Comparison of ENCODE assay signal across 3 cellular contexts in genomic region chr6:136863752-136864151, GRCh38.
TF ChIP-seq lines count a peak whose summit lies in the region.

No MANE protein-coding gene starts in this region.

TF ChIP-seq in SK-N-SH, 30 proteins besides CTCF, POLR2A, EP300 and RAD21 (continued from another document and continues in another):
- TF ChIP-seq SIN3A (IDR thresholded peaks at IDR 0.05; ENCODE audit: borderline replicate concordance, low read depth, low read length) = no peak
- no peak for TF ChIP-seq FOXM1 (IDR thresholded peaks at IDR 0.05; ENCODE audit: low read depth)
- no peak for TF ChIP-seq TEAD4 (IDR thresholded peaks at IDR 0.05; ENCODE audit: borderline replicate concordance, insufficient read depth)
- no peak for TF ChIP-seq YY1 (IDR thresholded peaks at IDR 0.05; ENCODE audit: low read depth)
- TF ChIP-seq ELF1 (IDR thresholded peaks at IDR 0.05) = no peak
- no peak for TF ChIP-seq PBX3 (IDR thresholded peaks at IDR 0.05)
- no peak for TF ChIP-seq CHD2 (IDR thresholded peaks at IDR 0.05; ENCODE audit: low read length, partially characterized antibody)
- no peak for TF ChIP-seq FOSL2 (IDR thresholded peaks at IDR 0.05; ENCODE audit: borderline replicate concordance, low read depth)
- TF ChIP-seq FOXJ3 (CRISPR knock-in tag; IDR thresholded peaks at IDR 0.05) = no peak
- TF ChIP-seq NFIC (IDR thresholded peaks at IDR 0.05; ENCODE audit: borderline replicate concordance) = no peak
- TF ChIP-seq GABPA (IDR thresholded peaks at IDR 0.05; ENCODE audit: low read depth) = no peak
- no peak for TF ChIP-seq REST (IDR thresholded peaks at IDR 0.05; ENCODE audit: low read depth, low read length)
- no peak for TF ChIP-seq SMC3 (IDR thresholded peaks at IDR 0.05; ENCODE audit: low read depth, low read length)
- TF ChIP-seq ZBTB33 (IDR thresholded peaks at IDR 0.05; ENCODE audit: borderline replicate concordance, low read depth) = no peak
- TF ChIP-seq RFX5 (IDR thresholded peaks at IDR 0.05; ENCODE audit: low read length) = no peak
- TF ChIP-seq GATA2 (CRISPR knock-in tag; IDR thresholded peaks at IDR 0.05) = no peak

TF ChIP-seq in SK-N-SH treated with all-trans-retinoic acid at 6 μM for 48 hours, 23 proteins besides CTCF, POLR2A, EP300 and RAD21 (continued from another document):
- TF ChIP-seq ZFP30 (CRISPR knock-in tag; IDR thresholded peaks at IDR 0.05) (no peak), ZNF70 (CRISPR knock-in tag; IDR thresholded peaks at IDR 0.05) (no peak), RARB (CRISPR knock-in tag; IDR thresholded peaks at IDR 0.05) (no peak), TOX (CRISPR knock-in tag; IDR thresholded peaks at IDR 0.05; ENCODE audit: borderline replicate concordance) (no peak), PATZ1 (CRISPR knock-in tag; IDR thresholded peaks at IDR 0.05; ENCODE audit: borderline replicate concordance) (no peak), ARNTL (CRISPR knock-in tag; IDR thresholded peaks at IDR 0.05; ENCODE audit: borderline replicate concordance, low read depth) (no peak), ZFP3 (CRISPR knock-in tag; IDR thresholded peaks at IDR 0.05) (no peak), ZC3H10 (CRISPR knock-in tag; IDR thresholded peaks at IDR 0.05) (no peak), GLIS3 (CRISPR knock-in tag; IDR thresholded peaks at IDR 0.05) (no peak), CSRNP3 (CRISPR knock-in tag; IDR thresholded peaks at IDR 0.05) (no peak), TSHZ2 (CRISPR knock-in tag; IDR thresholded peaks at IDR 0.05) (no peak), CSDC2 (CRISPR knock-in tag; IDR thresholded peaks at IDR 0.05) (no peak), SNAI2 (CRISPR knock-in tag; IDR thresholded peaks at IDR 0.05) (no peak), BACH2 (CRISPR knock-in tag; IDR thresholded peaks at IDR 0.05; ENCODE audit: borderline replicate concordance) (no peak), TCF4 (CRISPR knock-in tag; IDR thresholded peaks at IDR 0.05; ENCODE audit: borderline replicate concordance) (no peak), ZNF8 (CRISPR knock-in tag; IDR thresholded peaks at IDR 0.05) (no peak)
TF ChIP-seq in SK-N-SH treated with all-trans-retinoic acid at 6 μM for 48 hours: peak in this region for 0.

TF ChIP-seq in HCT116, 20 proteins besides CTCF, POLR2A, EP300 and RAD21 (continued from another document):
- no peak for TF ChIP-seq ZBTB33 (IDR thresholded peaks at IDR 0.05; ENCODE audit: extremely low read depth, insufficient replicate concordance, low read length)
- no peak for TF ChIP-seq JUND (IDR thresholded peaks at IDR 0.05)
- no peak for TF ChIP-seq REST (IDR thresholded peaks at IDR 0.05; ENCODE audit: low read depth)
- TF ChIP-seq CBX3 (IDR thresholded peaks at IDR 0.05; ENCODE audit: low read depth) = no peak
- no peak for TF ChIP-seq MAX (IDR thresholded peaks at IDR 0.05)
- no peak for TF ChIP-seq ELF1 (IDR thresholded peaks at IDR 0.05; ENCODE audit: borderline replicate concordance, low read depth)
- TF ChIP-seq SP1 (IDR thresholded peaks at IDR 0.05; ENCODE audit: low read depth) = no peak
- TF ChIP-seq TCF7L2 (IDR thresholded peaks at IDR 0.05; ENCODE audit: borderline replicate concordance, extremely low read depth, insufficient read depth, insufficient read length) = no peak
